10 cellular contexts compared by ENCODE assay signal in the genomic region with DNA sequence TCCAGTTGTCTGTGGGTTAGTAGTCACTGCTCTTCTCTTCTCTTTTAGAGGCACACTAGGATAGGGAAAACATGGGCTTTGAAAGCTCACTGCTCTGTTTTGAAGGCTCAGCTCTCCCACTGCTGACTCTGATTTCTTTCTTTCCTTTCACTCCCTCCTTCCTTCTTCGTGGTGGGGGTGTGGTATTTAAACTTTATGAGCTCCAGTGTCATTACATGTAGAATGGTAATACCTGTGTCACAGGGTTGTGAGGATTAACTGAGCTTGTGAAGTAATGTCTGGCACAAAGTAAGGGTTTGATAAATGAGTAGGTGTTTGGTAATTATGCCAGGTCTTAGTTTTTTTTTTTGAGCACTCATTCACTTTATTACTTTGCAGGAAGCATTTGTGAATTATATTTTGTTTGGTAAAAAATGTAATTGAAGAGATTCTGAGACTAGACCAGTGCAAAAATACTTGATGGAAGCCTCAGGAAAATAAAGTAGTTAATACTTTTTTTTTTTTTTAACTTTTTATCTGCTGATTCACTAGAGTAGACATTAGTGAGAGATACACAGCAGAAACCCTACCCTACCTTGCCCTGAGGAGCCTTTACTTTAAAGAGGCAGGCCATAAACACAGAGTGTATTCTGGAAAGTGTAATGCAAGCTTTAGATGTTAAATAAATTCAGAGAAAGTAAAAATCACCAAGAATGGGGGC. TPM values are rescaled to one million over a fixed set of nuclear protein-coding genes. Genes with fewer than 3 reads are reported as not detected.
DNase-seq lines count a peak whose midpoint lies in the region; ATAC-seq and TF ChIP-seq lines count a peak whose summit lies in the region.
"Had no signal": no experiment of that assay in that cellular context is flagged by ENCODE, and none has a peak within 500 bp of the region (broad histone marks: within the 10 kb centered on the region; RNA-seq: fewer than 3 reads in every experiment).

No MANE protein-coding gene starts in this region.

- peaks cover 13% of the 10 kb centered on the region for H3K4me1 ChIP-seq in CD8-positive, alpha-beta memory T cell (ENCODE audit: insufficient read depth, low read length)
- H3K4me1 ChIP-seq in GM23338 (ENCODE audit: insufficient read depth), result peaks cover 4% of the 10 kb centered on the region; the same call in 1 of the 2 replicates

- H3K79me2 ChIP-seq in GM23338 (replicated peaks; ENCODE audit: insufficient read depth), result peaks cover 74% of the 10 kb centered on the region

- TF ChIP-seq CTCF in GM23338 (conservative IDR thresholded peaks at IDR 0.05; ENCODE audit: low read depth in 2 of 2) (no peak), brain (conservative IDR thresholded peaks at IDR 0.05) (no peak)

- peaks cover 5% of the 10 kb centered on the region; the same call in 1 of the 2 replicates for H4K20me1 ChIP-seq in GM23338 (replicated peaks; ENCODE audit: insufficient read depth)

- no peaks in the 10 kb centered on the region for H3K27me3 Mint-ChIP-seq in CD8-positive, alpha-beta memory T cell
- H3K27me3 Mint-ChIP-seq in GM23338 (ENCODE audit: insufficient read depth, low read depth, poor library complexity), result no peaks in the 10 kb centered on the region
- no peaks in the 10 kb centered on the region for H3K27me3 Mint-ChIP-seq in brain
- no peaks in the 10 kb centered on the region for H3K27me3 Mint-ChIP-seq in naive thymus-derived CD8-positive, alpha-beta T cell

- H3K4me3 Mint-ChIP-seq in CD8-positive, alpha-beta memory T cell, result peak overlapping the region in 1 of 7 donors; percentile 9
- H3K4me3 Mint-ChIP-seq in GM23338 (no peak overlapping the region), brain (peak overlapping the region in 1 of 5 experiments; percentile 19)
- peak overlapping the region in 2 of 10 donors; percentile 6 to 23 for H3K4me3 Mint-ChIP-seq in naive thymus-derived CD8-positive, alpha-beta T cell

- no peaks in the 10 kb centered on the region for H3K27me3 ChIP-seq in CD8-positive, alpha-beta memory T cell (ENCODE audit: insufficient read depth, low read length, poor library complexity, severe bottlenecking)
- no peaks in the 10 kb centered on the region for H3K27me3 ChIP-seq in GM23338 (ENCODE audit: insufficient read depth)
- H3K27me3 ChIP-seq: stomach had no signal

- H3K4me2 ChIP-seq in GM23338, result no peak overlapping the region

- no peaks in the 10 kb centered on the region for H3K9me3 ChIP-seq in CD8-positive, alpha-beta memory T cell (ENCODE audit: low read length)
- H3K9me3 ChIP-seq: stomach had no signal

- no peak for DNase-seq in CD8-positive, alpha-beta memory T cell
- DNase-seq in GM23338 (ENCODE audit: low spot score), result no peak
- DNase-seq in naive thymus-derived CD8-positive, alpha-beta T cell, result no peak
- DNase-seq: anterior cingulate cortex, foreskin melanocyte, stomach had no signal

- H3K9me3 Mint-ChIP-seq in CD8-positive, alpha-beta memory T cell, result peaks cover 0 to under 1% (median 0%) of the 10 kb centered on the region in 5 donors
- H3K9me3 Mint-ChIP-seq in GM23338 (no peaks in the 10 kb centered on the region), brain (peaks cover 3 to 18% (median 13%) of the 10 kb centered on the region in 5 experiments)
- H3K9me3 Mint-ChIP-seq in naive thymus-derived CD8-positive, alpha-beta T cell, result no peaks in the 10 kb centered on the region

- no peak overlapping the region for H3K4me3 ChIP-seq in CD8-positive, alpha-beta memory T cell (ENCODE audit: low read length)
- no peak overlapping the region for H3K4me3 ChIP-seq in GM23338
- H3K4me3 ChIP-seq: stomach had no signal

- H3K4me1 Mint-ChIP-seq in CD8-positive, alpha-beta memory T cell, result peaks cover 50 to 80% (median 71%) of the 10 kb centered on the region in 3 donors
- peaks cover 27% of the 10 kb centered on the region; the same call in 2 of the 3 replicates for H3K4me1 Mint-ChIP-seq in GM23338
- H3K4me1 Mint-ChIP-seq in brain, result peaks cover 41% of the 10 kb centered on the region
- peaks cover 21 to 65% (median 51%) of the 10 kb centered on the region in 4 donors for H3K4me1 Mint-ChIP-seq in naive thymus-derived CD8-positive, alpha-beta T cell

- H3K36me3 Mint-ChIP-seq in CD8-positive, alpha-beta memory T cell, result no peaks in the 10 kb centered on the region
- H3K36me3 Mint-ChIP-seq in GM23338 (ENCODE audit: low read depth) (no peaks in the 10 kb centered on the region), brain (peaks cover 17% of the 10 kb centered on the region)
- H3K36me3 Mint-ChIP-seq in naive thymus-derived CD8-positive, alpha-beta T cell, result peaks cover 0 to 1% (median under 1%) of the 10 kb centered on the region in 3 donors

- no peaks in the 10 kb centered on the region for H3F3A ChIP-seq in GM23338 (replicated peaks; ENCODE audit: low read depth)

- POLR2A ChIA-PET in CD8-positive, alpha-beta memory T cell (lab: Charles Lee), result no interaction called here
- POLR2A ChIA-PET in naive thymus-derived CD8-positive, alpha-beta T cell (lab: Charles Lee), result interaction anchor here (0.7 to 1.6 kb wide), 3 partner anchors 12 to 35 kb away, joined by 3 to 4 read pairs (median 4); no protein-coding TSS in a partner anchor

- H3K27ac ChIP-seq in CD8-positive, alpha-beta memory T cell (ENCODE audit: low read depth, low read length), result no peak overlapping the region
- H3K27ac ChIP-seq in GM23338 (ENCODE audit: low read depth), result peak overlapping the region; percentile 5; the same call in 1 of the 2 replicates

- no peaks in the 10 kb centered on the region for H3K9me2 ChIP-seq in GM23338 (ENCODE audit: insufficient read depth)

- ATAC-seq in GM23338 (peak; percentile 73), HG02970 (IDR thresholded peaks at IDR 0.05; ENCODE audit: low FRiP score, unreplicated experiment) (no peak), GM18519 (IDR thresholded peaks at IDR 0.05; ENCODE audit: low FRiP score, unreplicated experiment) (no peak), GM21360 (IDR thresholded peaks at IDR 0.05; ENCODE audit: unreplicated experiment) (no peak)
- ATAC-seq in naive thymus-derived CD8-positive, alpha-beta T cell, result no peak

- no peaks in the 10 kb centered on the region for H3K36me3 ChIP-seq in CD8-positive, alpha-beta memory T cell (ENCODE audit: insufficient read depth, low read length)
- H3K36me3 ChIP-seq in GM23338 (ENCODE audit: insufficient read depth), result no peaks in the 10 kb centered on the region
- H3K36me3 ChIP-seq: stomach had no signal

- no peak overlapping the region for H2AFZ ChIP-seq in GM23338

- CTCF ChIA-PET in CD8-positive, alpha-beta memory T cell (lab: Charles Lee), result interaction anchor here (2.1 kb wide), 1 partner anchor 139 kb away, joined by 7 read pairs; no protein-coding TSS in a partner anchor

- H3K27ac Mint-ChIP-seq in CD8-positive, alpha-beta memory T cell, result peak overlapping the region in 7 of 8 donors; percentile 7 to 81 (median 42)
- peak overlapping the region; percentile 72 for H3K27ac Mint-ChIP-seq in GM23338
- H3K27ac Mint-ChIP-seq in brain, result peak overlapping the region in 3 of 5 experiments; percentile 3 to 66 (median 23)
- H3K27ac Mint-ChIP-seq in naive thymus-derived CD8-positive, alpha-beta T cell, result peak overlapping the region; percentile 6 to 83 (median 40)

TF ChIP-seq in GM23338, 12 proteins besides CTCF, POLR2A, EP300 and RAD21:
- no peak for TF ChIP-seq ZNF331 (CRISPR knock-in tag; IDR thresholded peaks at IDR 0.05; ENCODE audit: low read depth)
TF ChIP-seq in GM23338: peak in this region for 0.

RNA-seq across cellular contexts. Expression of a gene that starts 17.3 kb away (rescaled TPM):
- total RNA-seq in CD8-positive, alpha-beta memory T cell, result 10 to 100 TPM; 20.1 to 23.8 TPM
- polyA plus RNA-seq in CD8-positive, alpha-beta memory T cell, result 29.8 TPM
- total RNA-seq in GM23338 (2014; rRNA removed; shearing (Covaris generic)), result 31.1 and 31.7 TPM in 2 replicates
- polyA plus RNA-seq in GM23338 (2016; fragmentation: Nextera tagmentation; extraction: Ambion mirVana) (34.6 and 34.8 TPM in 2 replicates), brain (ENCODE audit: insufficient read depth, low read depth, low replicate concordance) (46.7 TPM)
- 10 to 100 TPM; 23.6 to 26.6 TPM for total RNA-seq in naive thymus-derived CD8-positive, alpha-beta T cell
- 10 to 100 TPM; 14.2 to 18.8 (median 16.3) TPM for polyA plus RNA-seq in naive thymus-derived CD8-positive, alpha-beta T cell
